ENCODE assay signal across 18 cellular contexts in genomic region chr10:29056729-29057128, GRCh38.
DNase-seq lines count a peak whose midpoint lies in the region; ATAC-seq and TF ChIP-seq lines count a peak whose summit lies in the region.
"Had no signal": no experiment of that assay in that cellular context is flagged by ENCODE, and none has a peak within 500 bp of the region (broad histone marks: within the 10 kb centered on the region; RNA-seq: fewer than 3 reads in every experiment).

No MANE protein-coding gene starts in this region.

- H2BK15ac ChIP-seq in mesendoderm (replicated peaks; ENCODE audit: low read depth): peak overlapping the region; percentile 64

- H3K4me1 ChIP-seq in heart left ventricle (peaks cover 0 to 13% (median 0%) of the 10 kb centered on the region in 12 donors), SJCRH30 (0 out of 2 replicates have a peak, but pooled peaks cover 6% of the 10 kb centered on the region), mesendoderm (ENCODE audit: control insufficient read depth, low read depth, low read length) (no peaks in the 10 kb centered on the region)

- in situ Hi-C loops in GM13977 (cut with MboI; ENCODE audit: low pct_unique_long_range_greater_than_20kb, low sequenced_read_pairs, unreplicated experiment): no loop called here

- no peaks in the 10 kb centered on the region for H3K79me1 ChIP-seq in mesendoderm (ENCODE audit: low read length)

- H3K18ac ChIP-seq in mesendoderm (ENCODE audit: low read length): peak overlapping the region; percentile 53

- H3K4me3 ChIP-seq in heart left ventricle (no peak overlapping the region), SJCRH30 (no peak overlapping the region), mesendoderm (ENCODE audit: low read length) (no peak overlapping the region)
- H3K4me3 ChIP-seq: A549, GM23248 had no signal

- no peak overlapping the region for H3K27ac ChIP-seq in heart left ventricle
- H3K27ac ChIP-seq in SJCRH30: no peak overlapping the region
- H3K27ac ChIP-seq in mesendoderm (ENCODE audit: low read depth, low read length): no peak overlapping the region
- H3K27ac ChIP-seq: GM23248, KMS-11 had no signal

- no peak for DNase-seq in Right ventricle myocardium superior
- DNase-seq in heart left ventricle: no peak
- peak; percentile 26 to 71 for DNase-seq in SJCRH30
- no peak for DNase-seq in mesendoderm
- DNase-seq in amygdala (lab: John Stamatoyannopoulos, UW): no peak
- no peak for DNase-seq in D341Med (ENCODE audit: low spot score)
- no peak for DNase-seq in GM13977 (ENCODE audit: low spot score)
- DNase-seq: C1 segment of cervical spinal cord, GF-D8, GM23248, NCI-H1105, NCI-H187, SIG-M5, SW 1271 had no signal

- no peak overlapping the region for H4K5ac ChIP-seq in mesendoderm (ENCODE audit: low read length)

- H4K8ac ChIP-seq in mesendoderm (ENCODE audit: low read depth, low read length): no peak overlapping the region

- no peaks in the 10 kb centered on the region for H3K9me3 ChIP-seq in heart left ventricle
- H3K9me3 ChIP-seq in SJCRH30 (replicated peaks): no peaks in the 10 kb centered on the region
- H3K9me3 ChIP-seq: A549 had no signal

- H2BK120ac ChIP-seq in mesendoderm (ENCODE audit: low read depth, low read length): no peak overlapping the region

- H3K79me2 ChIP-seq in mesendoderm (ENCODE audit: control insufficient read depth, insufficient read depth, low read length): no peaks in the 10 kb centered on the region

- H3K36me3 ChIP-seq in heart left ventricle (no peaks in the 10 kb centered on the region), SJCRH30 (no peaks in the 10 kb centered on the region), mesendoderm (ENCODE audit: control insufficient read depth, insufficient read depth, low read length) (no peaks in the 10 kb centered on the region)

- 42 to 55% (median 43%) methylated on average over 2 of the region's 2 CpGs for WGBS in heart left ventricle, 4 donors
- WGBS in mesendoderm (ENCODE audit: extremely low coverage, insufficient coverage, low lambda C conversion rate): no CpG with 5 or more reads among the region's 2 CpGs

- H2AK5ac ChIP-seq in mesendoderm (ENCODE audit: low read length): no peak overlapping the region

- TF ChIP-seq CTCF in heart left ventricle (IDR thresholded peaks at IDR 0.05) (no peak), GM13977 (IDR thresholded peaks at IDR 0.05; ENCODE audit: extremely low read depth, insufficient read depth, missing control alignments) (no peak)

- intact Hi-C loops in Right ventricle myocardium superior (cut with DNase I) (no loop called here), heart left ventricle (cut with DNase I) (no loop called here)

- no peak overlapping the region for H3K23ac ChIP-seq in mesendoderm (ENCODE audit: low read length)

- H3K56ac ChIP-seq in mesendoderm (ENCODE audit: low read length): no peak overlapping the region

- no peak overlapping the region for H3K4ac ChIP-seq in mesendoderm (ENCODE audit: low read depth, low read length)

- TF ChIP-seq POLR2A in heart left ventricle (IDR thresholded peaks at IDR 0.05): no peak

- peak; percentile 47 for ATAC-seq in Right ventricle myocardium superior (ENCODE audit: poor library complexity)
- ATAC-seq in heart left ventricle: no peak
- ATAC-seq: A549, HCT116, HepG2 had no signal

- no peak overlapping the region for H2BK5ac ChIP-seq in mesendoderm (ENCODE audit: low read length)

- H3K27me3 ChIP-seq in heart left ventricle: no peaks in the 10 kb centered on the region
- no peaks in the 10 kb centered on the region for H3K27me3 ChIP-seq in SJCRH30
- no peaks in the 10 kb centered on the region for H3K27me3 ChIP-seq in mesendoderm (ENCODE audit: insufficient read depth, low read length, poor library complexity)

- H3K9ac ChIP-seq in mesendoderm (ENCODE audit: low read length): no peak overlapping the region
- H3K9ac ChIP-seq: GM23248, KMS-11 had no signal

- no peak overlapping the region for H3K4me2 ChIP-seq in mesendoderm (ENCODE audit: low read length)
- H3K4me2 ChIP-seq: A549, KMS-11 had no signal

Comparison
In these comparisons a context has a peak if more than half of its experiments do, and no peak if none do; other contexts are left out.
1. DNase-seq: peak in SJCRH30 (2 of 2); none in Right ventricle myocardium superior (single experiment), heart left ventricle (0 of 5), mesendoderm (single experiment), amygdala (0 of 56), D341Med (single experiment) and GM13977 (single experiment).